25 cellular contexts compared by ENCODE assay signal in genomic region chr13:102825400-102825799, GRCh38. TPM values are rescaled to one million over a fixed set of nuclear protein-coding genes. Genes with fewer than 3 reads are reported as not detected.
DNase-seq lines count a peak whose midpoint lies in the region; ATAC-seq, FAIRE-seq and TF ChIP-seq lines count a peak whose summit lies in the region.
"Had no signal": no experiment of that assay in that cellular context is flagged by ENCODE, and none has a peak within 500 bp of the region (broad histone marks: within the 10 kb centered on the region; RNA-seq: fewer than 3 reads in every experiment).

No MANE protein-coding gene starts in this region.

- H3K36me3 Mint-ChIP-seq in endodermal cell (ENCODE audit: low read depth) = peaks cover 31% of the 10 kb centered on the region
- H3K36me3 Mint-ChIP-seq: activated naive CD4-positive, alpha-beta T cell treated with anti-CD3 and anti-CD28 coated beads, Interleukin-2, amount 50 U/mL, for 72 hours had no signal

- no peak for FAIRE-seq in RCC 7860 (lab: Jason Lieb, UNC)
- FAIRE-seq: kidney had no signal

- no peaks in the 10 kb centered on the region for H3K9me2 ChIP-seq in SK-N-SH

- TF ChIP-seq CTCF in SK-N-SH (IDR thresholded peaks at IDR 0.05) (no peak), endodermal cell (conservative IDR thresholded peaks at IDR 0.05) (no peak), osteoblast (IDR thresholded peaks at IDR 0.05; ENCODE audit: extremely low read depth, low read depth, low read length) (no peak)

- H3K79me2 ChIP-seq in SK-N-SH (ENCODE audit: insufficient read depth) (peaks cover 4% of the 10 kb centered on the region; the same call in 1 of the 2 replicates), osteoblast (ENCODE audit: insufficient read depth, low read length) (peaks cover 4% of the 10 kb centered on the region)

- CTCF ChIA-PET in SK-N-SH (lab: Yijun Ruan, JAX) = interaction anchor here (1.8 kb wide), 1 partner anchor 26 kb away, joined by 5 read pairs; no protein-coding TSS in a partner anchor

- H4K20me1 ChIP-seq in SK-N-SH (ENCODE audit: insufficient read depth) (no peaks in the 10 kb centered on the region), osteoblast (ENCODE audit: insufficient read depth, low read length) (no peaks in the 10 kb centered on the region)

- H3K4me1 ChIP-seq in HUES48 (ENCODE audit: control insufficient read depth, insufficient read depth, low read length) = peaks cover 14% of the 10 kb centered on the region; the same call in 1 of the 2 replicates
- H3K4me1 ChIP-seq in SK-N-SH (ENCODE audit: control insufficient read depth in 1 of 2, insufficient read depth in 2 of 2, low read depth in 1 of 2, low read length in 1 of 2) = peaks cover 0 to 7% of the 10 kb centered on the region in 2 experiments; a peak in 2 of 4 replicates
- no peaks in the 10 kb centered on the region for H3K4me1 ChIP-seq in endodermal cell (ENCODE audit: control insufficient read depth, insufficient read depth, low read length)
- H3K4me1 ChIP-seq in osteoblast (ENCODE audit: insufficient read depth, low read length) = peaks cover 17% of the 10 kb centered on the region
- H3K4me1 ChIP-seq: upper lobe of left lung had no signal

- H3K36me3 ChIP-seq in HUES48 (ENCODE audit: control insufficient read depth, insufficient read depth, low read length) (peaks cover 9% of the 10 kb centered on the region; the same call in 1 of the 2 replicates), SK-N-SH (replicated peaks in 1 of 2; ENCODE audit: control insufficient read depth in 1 of 2, insufficient read depth in 2 of 2, low read length in 1 of 2) (peaks cover 41 to 52% of the 10 kb centered on the region in 2 experiments), endodermal cell (ENCODE audit: control insufficient read depth, insufficient read depth, low read length) (peaks cover 29% of the 10 kb centered on the region), osteoblast (ENCODE audit: insufficient read depth, low read length) (peaks cover 47% of the 10 kb centered on the region), H7 (replicated peaks; ENCODE audit: control insufficient read depth, insufficient read depth, low read length) (no peaks in the 10 kb centered on the region; the same call in 1 of the 2 replicates)

- H2AFZ ChIP-seq in SK-N-SH (ENCODE audit: low read depth) (no peak overlapping the region; the same call in 1 of the 2 replicates), osteoblast (ENCODE audit: low read length) (peak overlapping the region; percentile 52)

- DNase-seq in SK-N-SH = no peak
- peak; percentile 65 for DNase-seq in endodermal cell
- peak; percentile 21 for DNase-seq in osteoblast (ENCODE audit: insufficient read length, low spot score, missing footprints)
- DNase-seq in RCC 7860 (ENCODE audit: low spot score) = no peak
- no peak for DNase-seq in H7
- no peak for DNase-seq in activated gamma-delta T cell (lab: John Stamatoyannopoulos, UW)
- DNase-seq: activated CD4-positive, alpha-beta T cell treated with anti-CD3 and anti-CD28 coated beads, Interleukin-2, amount 50 U/mL, for 48 hours; activated CD4-positive, CD25-positive, alpha-beta regulatory T cell; activated CD8-positive, alpha-beta memory T cell treated with anti-CD3 and anti-CD28 coated beads, Interleukin-2, amount 50 U/mL, for 4 hours; AML-193; aorta; CD8-positive, alpha-beta T cell; Kasumi-1; kidney; NCI-H1694 treated with DMSO at 0.1 percent for 48 hours; NCI-H526 treated with DMSO at 0.1 percent for 48 hours; RPMI8226; substantia nigra; T-helper 9 cell; upper lobe of left lung had no signal

- TF ChIP-seq EP300 in SK-N-SH (IDR thresholded peaks at IDR 0.05; ENCODE audit: borderline replicate concordance in 1 of 2, low read depth in 1 of 2, low read length in 1 of 2) = no peak

- no peaks in the 10 kb centered on the region for H3K9me3 ChIP-seq in HUES48 (ENCODE audit: control insufficient read depth, insufficient read depth, low read length)
- H3K9me3 ChIP-seq in SK-N-SH = no peaks in the 10 kb centered on the region
- peaks cover 7% of the 10 kb centered on the region for H3K9me3 ChIP-seq in endodermal cell (ENCODE audit: control insufficient read depth, low read length)
- no peaks in the 10 kb centered on the region for H3K9me3 ChIP-seq in osteoblast (ENCODE audit: low read depth, low read length)
- H3K9me3 ChIP-seq: upper lobe of left lung had no signal

- ATAC-seq in HG03196 (IDR thresholded peaks at IDR 0.05; ENCODE audit: unreplicated experiment) = no peak
- ATAC-seq: activated naive CD4-positive, alpha-beta T cell treated with anti-CD3 and anti-CD28 coated beads, Interleukin-2, amount 50 U/mL, for 72 hours; CD8-positive, alpha-beta T cell; stimulated activated effector memory CD8-positive, alpha-beta T cell treated with anti-CD3 and anti-CD28 coated beads, Interleukin-12 subunit alpha, Interleukin-12 subunit beta, amount 100 ng/mL, for 72 hours had no signal

- H3K4me3 Mint-ChIP-seq in endodermal cell = no peak overlapping the region
- H3K4me3 Mint-ChIP-seq: CD8-positive, alpha-beta T cell; stimulated activated effector memory CD8-positive, alpha-beta T cell treated with anti-CD3 and anti-CD28 coated beads, Interleukin-12 subunit alpha, Interleukin-12 subunit beta, amount 100 ng/mL, for 72 hours had no signal

- H3K9ac ChIP-seq in HUES48 (ENCODE audit: low read depth, low read length) (no peak overlapping the region), SK-N-SH (no peak overlapping the region), endodermal cell (ENCODE audit: extremely low read depth, low read length, poor library complexity, severe bottlenecking) (no peak overlapping the region)

- H3K27ac ChIP-seq in HUES48 (ENCODE audit: low read depth, low read length) (peak overlapping the region; percentile 84), SK-N-SH (ENCODE audit: low read depth in 2 of 2, low read length in 1 of 2) (peak overlapping the region in 1 of 2 experiments; percentile 78; a peak in 2 of 4 replicates), endodermal cell (ENCODE audit: low read depth, low read length) (no peak overlapping the region), osteoblast (ENCODE audit: low read depth, low read length) (peak overlapping the region; percentile 93)
- H3K27ac ChIP-seq: upper lobe of left lung had no signal

- POLR2A ChIA-PET in SK-N-SH (lab: Yijun Ruan, JAX) = no interaction called here

- no peaks in the 10 kb centered on the region for H3K27me3 Mint-ChIP-seq in endodermal cell (ENCODE audit: insufficient read depth)

- H3K4me3 ChIP-seq in HUES48 (ENCODE audit: low read depth, low read length) = no peak overlapping the region
- no peak overlapping the region for H3K4me3 ChIP-seq in SK-N-SH (ENCODE audit: low read depth in 2 of 2, low read length in 1 of 2)
- no peak overlapping the region for H3K4me3 ChIP-seq in endodermal cell (ENCODE audit: low read length)
- H3K4me3 ChIP-seq in osteoblast (ENCODE audit: insufficient read depth, low read length) = peak overlapping the region; percentile 24
- H3K4me3 ChIP-seq in H7 (ENCODE audit: insufficient read depth, low read depth, low read length) = no peak overlapping the region
- H3K4me3 ChIP-seq: skin epidermis, upper lobe of left lung had no signal

- H3K4me2 ChIP-seq in SK-N-SH (peak overlapping the region; percentile 75), osteoblast (ENCODE audit: insufficient read depth, low read length) (peak overlapping the region; percentile 97)

- no peak for TF ChIP-seq RAD21 in SK-N-SH (IDR thresholded peaks at IDR 0.05; ENCODE audit: low read length)

- peaks cover 3% of the 10 kb centered on the region for H3K4me1 Mint-ChIP-seq in endodermal cell
- H3K4me1 Mint-ChIP-seq: stimulated activated effector memory CD8-positive, alpha-beta T cell treated with anti-CD3 and anti-CD28 coated beads, Interleukin-12 subunit alpha, Interleukin-12 subunit beta, amount 100 ng/mL, for 72 hours had no signal

- no peak overlapping the region for H3K27ac Mint-ChIP-seq in endodermal cell
- H3K27ac Mint-ChIP-seq: activated naive CD4-positive, alpha-beta T cell treated with anti-CD3 and anti-CD28 coated beads, Interleukin-2, amount 50 U/mL, for 72 hours; CD8-positive, alpha-beta T cell; stimulated activated effector memory CD8-positive, alpha-beta T cell treated with anti-CD3 and anti-CD28 coated beads, Interleukin-12 subunit alpha, Interleukin-12 subunit beta, amount 100 ng/mL, for 72 hours had no signal

- H3K27me3 ChIP-seq in HUES48 (ENCODE audit: control insufficient read depth, insufficient read depth, low read length) (no peaks in the 10 kb centered on the region), SK-N-SH (ENCODE audit: insufficient read depth) (no peaks in the 10 kb centered on the region), endodermal cell (ENCODE audit: control insufficient read depth, insufficient read depth, low read length, poor library complexity, severe bottlenecking) (no peaks in the 10 kb centered on the region), osteoblast (ENCODE audit: insufficient read depth, low read length) (no peaks in the 10 kb centered on the region), H7 (ENCODE audit: control insufficient read depth, insufficient read depth, low read length) (no peaks in the 10 kb centered on the region)
- H3K27me3 ChIP-seq: upper lobe of left lung had no signal

- H3K9me3 Mint-ChIP-seq in endodermal cell = peaks cover 3% of the 10 kb centered on the region
- H3K9me3 Mint-ChIP-seq: activated naive CD4-positive, alpha-beta T cell treated with anti-CD3 and anti-CD28 coated beads, Interleukin-2, amount 50 U/mL, for 72 hours; CD8-positive, alpha-beta T cell; stimulated activated effector memory CD8-positive, alpha-beta T cell treated with anti-CD3 and anti-CD28 coated beads, Interleukin-12 subunit alpha, Interleukin-12 subunit beta, amount 100 ng/mL, for 72 hours had no signal

- H3F3A ChIP-seq in SK-N-SH (replicated peaks; ENCODE audit: insufficient read depth) = peaks cover 30% of the 10 kb centered on the region

- 81% methylated on average over 3 of the region's 4 CpGs for WGBS in SK-N-SH (ENCODE audit: low lambda C conversion rate)
- WGBS in endodermal cell (ENCODE audit: insufficient coverage in 1 of 2, insufficient read length in 1 of 2), 2 experiments = 84 to 92% methylated on average over 3 to 4 of the region's 4 CpGs

RNA-seq across cellular contexts. Expression of gene ERCC5, which starts 20.4 kb away (rescaled TPM):
- 14.1 and 19.0 TPM in 2 replicates for polyA plus RNA-seq in SK-N-SH (2012; rRNA removed)
- polyA plus RNA-seq in SK-N-SH (2012; cell fraction: cytosol; rRNA removed) = 13.5 and 16.6 TPM in 2 replicates
- 20.1 and 37.5 TPM in 2 replicates for polyA plus RNA-seq in SK-N-SH (2012; cell fraction: nucleus; rRNA removed)
- total RNA-seq in endodermal cell (10 to 100 TPM; 22.4 to 26.7 TPM), osteoblast (99.2 and 103 TPM in 2 replicates)
- 36.3 TPM for polyA plus RNA-seq in endodermal cell (2013, experiment 1 of 2)
- 42.0 TPM for polyA plus RNA-seq in endodermal cell (2013, experiment 2 of 2)
- 24.4 and 26.8 TPM in 2 replicates for total RNA-seq in H7 (2014; rRNA removed; shearing (Covaris generic))

RNA-seq across cellular contexts. Expression of gene BIVM, which starts 26.5 kb away (rescaled TPM):
- 8.8 and 12.8 TPM in 2 replicates for polyA plus RNA-seq in SK-N-SH (2012; rRNA removed)
- 12.7 and 14.6 TPM in 2 replicates for polyA plus RNA-seq in SK-N-SH (2012; cell fraction: cytosol; rRNA removed)
- polyA plus RNA-seq in SK-N-SH (2012; cell fraction: nucleus; rRNA removed) = 19.2 and 30.1 TPM in 2 replicates
- 10 to 100 TPM; 14.7 to 15.0 TPM for total RNA-seq in endodermal cell
- 14.8 TPM for polyA plus RNA-seq in endodermal cell (2013, experiment 1 of 2)
- polyA plus RNA-seq in endodermal cell (2013, experiment 2 of 2) = 13.7 TPM
- 22.1 and 30.9 TPM in 2 replicates for total RNA-seq in osteoblast
- 7.8 and 10.0 TPM in 2 replicates for total RNA-seq in H7 (2014; rRNA removed; shearing (Covaris generic))

RNA-seq across cellular contexts. Expression of gene POGLUT2, which starts 26.6 kb away (rescaled TPM):
- polyA plus RNA-seq in SK-N-SH (2012; rRNA removed) = 10.2 and 12.4 TPM in 2 replicates
- 14.2 and 14.6 TPM in 2 replicates for polyA plus RNA-seq in SK-N-SH (2012; cell fraction: cytosol; rRNA removed)
- polyA plus RNA-seq in SK-N-SH (2012; cell fraction: nucleus; rRNA removed) = 5.2 and 8.2 TPM in 2 replicates
- total RNA-seq in endodermal cell = 10 to 100 TPM; 16.0 to 18.1 TPM
- polyA plus RNA-seq in endodermal cell (2013, experiment 1 of 2) = 28.0 TPM
- 26.5 TPM for polyA plus RNA-seq in endodermal cell (2013, experiment 2 of 2)
- total RNA-seq in osteoblast = 15.9 and 18.0 TPM in 2 replicates
- 23.8 and 25.1 TPM in 2 replicates for total RNA-seq in H7 (2014; rRNA removed; shearing (Covaris generic))

RNA-seq across cellular contexts. Expression of gene TEX30, which starts 51.8 kb away (rescaled TPM):
- 7.2 and 8.6 TPM in 2 replicates for polyA plus RNA-seq in SK-N-SH (2012; rRNA removed)
- polyA plus RNA-seq in SK-N-SH (2012; cell fraction: cytosol; rRNA removed) = 11.4 and 15.5 TPM in 2 replicates
- 3.5 and 4.7 TPM in 2 replicates for polyA plus RNA-seq in SK-N-SH (2012; cell fraction: nucleus; rRNA removed)
- total RNA-seq in endodermal cell (10 to 100 TPM; 10.0 to 11.5 TPM), osteoblast (13.4 and 14.4 TPM in 2 replicates)
- 18.5 TPM for polyA plus RNA-seq in endodermal cell (2013, experiment 1 of 2)
- polyA plus RNA-seq in endodermal cell (2013, experiment 2 of 2) = 19.6 TPM
- total RNA-seq in H7 (2014; rRNA removed; shearing (Covaris generic)) = 15.4 and 16.1 TPM in 2 replicates

Comparison
In these comparisons a context has a peak if more than half of its experiments do, and no peak if none do; other contexts are left out.
1. DNase-seq: peak in endodermal cell (single experiment) and osteoblast (single experiment); none in SK-N-SH (single experiment), RCC 7860 (single experiment), H7 (single experiment) and activated gamma-delta T cell (single experiment).